In the genomic region with DNA sequence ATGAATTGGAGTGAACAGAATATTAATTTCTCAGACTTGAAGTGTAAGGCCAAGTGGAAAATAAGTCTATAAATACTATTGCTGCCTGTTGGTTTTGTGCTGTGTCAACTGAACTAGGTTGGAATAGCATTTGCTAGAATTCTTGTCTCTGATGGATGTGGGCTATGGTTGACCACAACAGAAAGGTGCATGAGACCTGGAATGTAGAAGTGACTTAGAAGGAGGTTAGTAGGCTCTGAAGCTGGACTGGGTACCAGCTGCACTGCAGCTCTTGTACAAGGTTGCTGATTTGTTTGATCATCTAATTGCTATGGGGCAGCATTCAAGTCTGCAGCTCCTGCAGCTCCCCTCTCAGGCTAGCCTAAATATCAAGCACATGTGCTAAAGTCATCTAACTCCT, we compare ENCODE assay signal across 23 cellular contexts.
"Had no signal": no experiment of that assay in that cellular context is flagged by ENCODE, and none has a peak within 500 bp of the region (broad histone marks: within the 10 kb centered on the region; RNA-seq: fewer than 3 reads in every experiment).

No MANE protein-coding gene starts in this region.

- H3K4me3 ChIP-seq: adrenal gland, ascending aorta, dorsolateral prefrontal cortex, hepatocyte, left lung, lung, right lobe of liver, skin epidermis, tibial nerve had no signal

- DNase-seq: activated B cell treated with CpG ODN at 0.5 μM for 24 hours; activated CD4-positive, alpha-beta T cell treated with anti-CD3 and anti-CD28 coated beads for 36 hours; activated CD4-positive, alpha-beta T cell treated with anti-CD3 and anti-CD28 coated beads, Interleukin-2, amount 50 U/mL, for 4 hours; activated CD8-positive, alpha-beta memory T cell treated with anti-CD3 and anti-CD28 coated beads for 24 hours; activated CD8-positive, alpha-beta memory T cell treated with anti-CD3 and anti-CD28 coated beads, Interleukin-2, amount 50 U/mL, for 4 hours; activated T-cell treated with anti-CD3 and anti-CD28 coated beads, Interleukin-2, amount 50 U/mL, for 24 hours; adrenal gland; dorsolateral prefrontal cortex; effector memory CD8-positive, alpha-beta T cell; foreskin melanocyte; glutamatergic neuron; immature natural killer cell; kidney glomerular epithelial cell; left lung; naive thymus-derived CD4-positive, alpha-beta T cell; posterior cingulate gyrus; right lobe of liver; stimulated activated CD4-positive, alpha-beta T cell treated with anti-CD3 and anti-CD28 coated beads, Interleukin-1b, Interleukin-23, amount 100 ng/mL, for 48 hours had no signal

- H3K4me1 ChIP-seq: adrenal gland, ascending aorta, left lung, right lobe of liver had no signal

- H3K9me3 ChIP-seq: adrenal gland, ascending aorta, left lung, right lobe of liver, tibial nerve had no signal

- H3K36me3 ChIP-seq: adrenal gland, ascending aorta, left lung, right lobe of liver, tibial nerve had no signal

- H3K27me3 ChIP-seq: adrenal gland, ascending aorta, dorsolateral prefrontal cortex, hepatocyte, left lung, right lobe of liver, tibial nerve had no signal

- H3K27ac ChIP-seq: adrenal gland, ascending aorta, dorsolateral prefrontal cortex, hepatocyte, left lung, right lobe of liver, skin epidermis, tibial nerve had no signal
